In genomic region chr3:34919025-34919424, GRCh38 we compare ENCODE assay signal across 22 cellular contexts.
DNase-seq lines count a peak whose midpoint lies in the region; ATAC-seq and TF ChIP-seq lines count a peak whose summit lies in the region.
"Had no signal": no experiment of that assay in that cellular context is flagged by ENCODE, and none has a peak within 500 bp of the region (broad histone marks: within the 10 kb centered on the region; RNA-seq: fewer than 3 reads in every experiment).

No MANE protein-coding gene starts in this region.

- no peaks in the 10 kb centered on the region for H3K9me3 ChIP-seq in SK-N-MC (ENCODE audit: low read depth, low read length)
- H3K9me3 ChIP-seq: A549, BLaER1, Caco-2 had no signal

- no peak overlapping the region for H3K27ac Mint-ChIP-seq in Calu3 (ENCODE audit: unreplicated experiment)
- H3K27ac Mint-ChIP-seq: B cell; CD4-positive, CD25-positive, alpha-beta regulatory T cell; CD8-positive, alpha-beta T cell had no signal

- H3K9me3 Mint-ChIP-seq in Calu3 (ENCODE audit: low read depth, unreplicated experiment) = no peaks in the 10 kb centered on the region
- H3K9me3 Mint-ChIP-seq: CD8-positive, alpha-beta T cell had no signal

- H3K36me3 ChIP-seq in H7 (replicated peaks; ENCODE audit: control insufficient read depth, insufficient read depth, low read length) = no peaks in the 10 kb centered on the region
- no peaks in the 10 kb centered on the region for H3K36me3 ChIP-seq in SK-N-MC (ENCODE audit: insufficient read depth, low read length)
- H3K36me3 ChIP-seq: BLaER1 had no signal

- no peaks in the 10 kb centered on the region for H3K36me3 Mint-ChIP-seq in Calu3 (ENCODE audit: insufficient read depth, unreplicated experiment)
- H3K36me3 Mint-ChIP-seq: CD4-positive, CD25-positive, alpha-beta regulatory T cell; CD8-positive, alpha-beta T cell had no signal

- no TSS peak for BruUV-seq in Calu3 (replicated peaks; lab: Mats Ljungman, UMichigan)

- H3K27ac ChIP-seq in SK-N-MC = peak overlapping the region; percentile 86
- H3K27ac ChIP-seq: A549, BLaER1, C4-2B had no signal

- ATAC-seq in GM18867 (IDR thresholded peaks at IDR 0.05; ENCODE audit: unreplicated experiment) = no peak
- ATAC-seq: A549; CD8-positive, alpha-beta T cell; GM12878; HCT116 had no signal

- no peaks in the 10 kb centered on the region for H3K27me3 Mint-ChIP-seq in Calu3 (ENCODE audit: unreplicated experiment)
- H3K27me3 Mint-ChIP-seq: B cell; CD4-positive, CD25-positive, alpha-beta regulatory T cell had no signal

- no peaks in the 10 kb centered on the region for H3K27me3 ChIP-seq in H7 (ENCODE audit: control insufficient read depth, insufficient read depth, low read length)
- H3K27me3 ChIP-seq: BLaER1 had no signal

- intact Hi-C loops in Calu3 (cut with micrococcal nuclease; ENCODE audit: unreplicated experiment) = no loop called here

- H3K9ac ChIP-seq in SK-N-MC (ENCODE audit: insufficient read length) = no peak overlapping the region
- H3K9ac ChIP-seq: BLaER1 had no signal

- H3K4me3 ChIP-seq in H7 (ENCODE audit: insufficient read depth, low read depth, low read length) (no peak overlapping the region), SK-N-MC (no peak overlapping the region)
- H3K4me3 ChIP-seq: A549, BLaER1, GM12878 had no signal

- CTCF ChIA-PET in Calu3 (lab: Charles Lee) = no interaction called here

- DNase-seq in ELF-1 (ENCODE audit: low read depth, low spot score) = peak; percentile 55
- peak; percentile 2 for DNase-seq in H7
- no peak for DNase-seq in SK-N-MC (ENCODE audit: low read depth, low spot score)
- DNase-seq in iPS-NIHi11 (ENCODE audit: low spot score) = peak; percentile 7
- DNase-seq in Calu3 = no peak
- no peak for DNase-seq in GDM1 (lab: John Stamatoyannopoulos, UW)
- no peak for DNase-seq in globus pallidus (ENCODE audit: low spot score)
- DNase-seq: 8988T; Caco-2; CD4-positive, CD25-positive, alpha-beta regulatory T cell; CD8-positive, alpha-beta T cell; DMS 273 treated with DMSO at 0.1 percent for 48 hours; DMS79; EL; GOT3 had no signal

- H3K4me1 Mint-ChIP-seq in Calu3 (ENCODE audit: low read depth, unreplicated experiment) = no peaks in the 10 kb centered on the region
- H3K4me1 Mint-ChIP-seq: B cell; CD4-positive, CD25-positive, alpha-beta regulatory T cell had no signal

- TF ChIP-seq CTCF in Calu3 (IDR thresholded peaks at IDR 0.05; ENCODE audit: unreplicated experiment) = no peak

- no peak overlapping the region for H3K4me3 Mint-ChIP-seq in Calu3 (ENCODE audit: low read depth, unreplicated experiment)
- H3K4me3 Mint-ChIP-seq: B cell; CD4-positive, CD25-positive, alpha-beta regulatory T cell; CD8-positive, alpha-beta T cell had no signal

Comparison
In these comparisons a context has a peak if more than half of its experiments do, and no peak if none do; other contexts are left out.
1. DNase-seq: peak in ELF-1 (single experiment), H7 (single experiment) and iPS-NIHi11 (single experiment); none in SK-N-MC (single experiment), Calu3 (single experiment), GDM1 (single experiment) and globus pallidus (single experiment).